Comparison of ENCODE assay signal across 28 cellular contexts in the genomic region with DNA sequence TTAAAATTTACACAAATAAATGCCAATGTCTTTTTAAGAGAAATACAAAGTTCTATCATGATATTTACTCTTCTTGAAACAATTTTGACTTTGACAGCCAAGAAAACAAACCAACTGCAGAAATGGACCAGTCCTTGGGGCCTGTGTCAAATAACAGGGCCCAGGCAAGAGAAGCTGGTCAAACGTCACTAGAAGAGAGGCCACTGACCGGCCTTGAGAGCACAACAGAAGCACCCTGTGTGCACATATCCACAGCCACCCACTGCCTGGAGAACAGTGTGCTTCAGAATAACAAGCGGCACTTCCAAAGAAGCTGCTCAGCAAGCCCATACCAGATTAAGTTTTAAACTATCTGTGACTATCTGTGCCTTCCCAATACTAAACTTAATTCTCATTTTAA. TPM values are rescaled to one million over a fixed set of nuclear protein-coding genes. Genes with fewer than 3 reads are reported as not detected.
DNase-seq lines count a peak whose midpoint lies in the region; ATAC-seq and TF ChIP-seq lines count a peak whose summit lies in the region.
"Had no signal": no experiment of that assay in that cellular context is flagged by ENCODE, and none has a peak within 500 bp of the region (broad histone marks: within the 10 kb centered on the region; RNA-seq: fewer than 3 reads in every experiment).

No MANE protein-coding gene starts in this region.

- DNase-seq in cardiac septum (ENCODE audit: low spot score) (peak; percentile 20), left ventricle myocardium inferior (no peak), sciatic nerve (ENCODE audit: low spot score) (no peak), iPS-NIHi11 (ENCODE audit: low spot score) (no peak), NCI-H2029 (lab: John Stamatoyannopoulos, UW) (no peak), DMS114 treated with DMSO at 0.1 percent for 48 hours (lab: John Stamatoyannopoulos, UW; ENCODE audit: unreplicated experiment) (no peak), COLO829 (ENCODE audit: low spot score) (no peak)
- DNase-seq: activated CD4-positive, CD25-positive, alpha-beta regulatory T cell treated with anti-CD3 and anti-CD28 coated beads, Interleukin-2, amount 50 U/mL, for 72 hours; activated effector memory CD4-positive, alpha-beta T cell treated with anti-CD3 and anti-CD28 coated beads, Interleukin-2, amount 50 U/mL, for 16 hours; AML-193; CD4-positive, alpha-beta memory T cell; EL; left colon; mesendoderm; NCI-H446; NCI-H774; right cardiac atrium; SHP77; stimulated activated CD4-positive, alpha-beta T cell treated with anti-CD3 and anti-CD28 coated beads, Interleukin-12 subunit alpha, Interleukin-12 subunit beta, amount 100 ng/mL, for 4 hours; stimulated activated CD4-positive, alpha-beta T cell treated with anti-CD3 and anti-CD28 coated beads, Interleukin-2, amount 100 ng/mL, for 48 hours; stimulated activated naive CD8-positive, alpha-beta T cell treated with anti-CD3 and anti-CD28 coated beads, Interleukin-15, amount 100 ng/mL, for 72 hours; T-helper 2 cell had no signal

- no peak overlapping the region for H3K4me3 ChIP-seq in left ventricle myocardium inferior
- H3K4me3 ChIP-seq: A549, gastroesophageal sphincter, hepatocyte had no signal

- H3K4me1 ChIP-seq in left ventricle myocardium inferior: no peaks in the 10 kb centered on the region
- H3K4me1 ChIP-seq: A549 had no signal

- H3K27ac ChIP-seq in left ventricle myocardium inferior (replicated peaks) (no peak overlapping the region), layer of hippocampus (ENCODE audit: low read depth, low read length) (peak overlapping the region; percentile 30)
- H3K27ac ChIP-seq: A549, hepatocyte had no signal

- H3K36me3 ChIP-seq in left ventricle myocardium inferior: peaks cover 53% of the 10 kb centered on the region

- no peaks in the 10 kb centered on the region for H3K27me3 ChIP-seq in left ventricle myocardium inferior (ENCODE audit: low read depth)
- H3K27me3 ChIP-seq in layer of hippocampus (ENCODE audit: control insufficient read depth, insufficient read depth, low read length): no peaks in the 10 kb centered on the region
- H3K27me3 ChIP-seq: gastroesophageal sphincter, hepatocyte had no signal

- no peak for TF ChIP-seq CTCF in left ventricle myocardium inferior (IDR thresholded peaks at IDR 0.05; ENCODE audit: borderline replicate concordance)

- ATAC-seq in sciatic nerve: peak; percentile 76
- ATAC-seq: A549; gastroesophageal sphincter; left colon; Panc1; stimulated activated naive CD8-positive, alpha-beta T cell treated with anti-CD3 and anti-CD28 coated beads, Interleukin-15, amount 100 ng/mL, for 72 hours had no signal

- intact Hi-C loops in cardiac septum (cut with DNase I): no loop called here
- intact Hi-C loops in left ventricle myocardium inferior (cut with micrococcal nuclease): no loop called here
- intact Hi-C loops in sciatic nerve (cut with DNase I): no loop called here

- peaks cover 19% of the 10 kb centered on the region for H3K9me3 ChIP-seq in left ventricle myocardium inferior (replicated peaks)
- H3K9me3 ChIP-seq: gastroesophageal sphincter had no signal

RNA-seq across cellular contexts. Expression of gene APMAP, which starts 14.8 kb away (rescaled TPM):
- total RNA-seq in cardiac septum (28.2 TPM), left ventricle myocardium inferior (23.8 TPM), sciatic nerve (47.3 TPM)

RNA-seq across cellular contexts. Expression of gene CST7, which starts 28.7 kb away (rescaled TPM):
- total RNA-seq in cardiac septum (1.6 TPM), left ventricle myocardium inferior (0.66 TPM), sciatic nerve (6.7 TPM)
- total RNA-seq: cerebellum, hepatocyte had no signal
